In genomic region chr16:89478576-89479221, GRCh38 we compare ENCODE assay signal across 13 cellular contexts. TPM values are rescaled to one million over a fixed set of nuclear protein-coding genes. Genes with fewer than 3 reads are reported as not detected.
A peak's percentile ranks its signal among the peaks of the same experiment; 100 is the strongest.
DNase-seq lines count a peak whose midpoint lies in the region; ATAC-seq and TF ChIP-seq lines count a peak whose summit lies in the region.
"Had no signal": no experiment of that assay in that cellular context is flagged by ENCODE, and none has a peak within 500 bp of the region (broad histone marks: within the 10 kb centered on the region; RNA-seq: fewer than 3 reads in every experiment).

No MANE protein-coding gene starts in this region.

- ATAC-seq in gastroesophageal sphincter: no peak

- H3K79me2 ChIP-seq in mesendoderm (ENCODE audit: control insufficient read depth, insufficient read depth, low read length) (peaks cover 92% of the 10 kb centered on the region), Karpas-422 (ENCODE audit: low read length) (peaks cover 75% of the 10 kb centered on the region)

- peaks cover 34% of the 10 kb centered on the region for H3K4me1 ChIP-seq in HUES48 (ENCODE audit: control insufficient read depth, insufficient read depth, low read length)
- peaks cover 9% of the 10 kb centered on the region for H3K4me1 ChIP-seq in mesendoderm (ENCODE audit: control insufficient read depth, low read depth, low read length)
- H3K4me1 ChIP-seq in gastroesophageal sphincter: peaks cover 0 to 94% (median 38%) of the 10 kb centered on the region in 3 donors
- peaks cover 30% of the 10 kb centered on the region for H3K4me1 ChIP-seq in Karpas-422 (ENCODE audit: low read length)

- H2AK5ac ChIP-seq in mesendoderm (ENCODE audit: low read length): no peak overlapping the region

- H3K23ac ChIP-seq in mesendoderm (ENCODE audit: low read length): no peak overlapping the region

- H3K4ac ChIP-seq in mesendoderm (ENCODE audit: low read depth, low read length): no peak overlapping the region

- no peaks in the 10 kb centered on the region for H3K9me2 ChIP-seq in Karpas-422 (replicated peaks; ENCODE audit: insufficient read depth, low read length)

- no peaks in the 10 kb centered on the region for H3K36me3 ChIP-seq in HUES48 (ENCODE audit: control insufficient read depth, insufficient read depth, low read length)
- no peaks in the 10 kb centered on the region for H3K36me3 ChIP-seq in mesendoderm (ENCODE audit: control insufficient read depth, insufficient read depth, low read length)
- no peaks in the 10 kb centered on the region for H3K36me3 ChIP-seq in gastroesophageal sphincter
- no peaks in the 10 kb centered on the region for H3K36me3 ChIP-seq in Karpas-422 (ENCODE audit: insufficient read depth, low read length)
- H3K36me3 ChIP-seq: lower lobe of right lung, tibial nerve, WERI-Rb-1 had no signal

- H4K8ac ChIP-seq in mesendoderm (ENCODE audit: low read depth, low read length): no peak overlapping the region

- DNase-seq in AG20443 (ENCODE audit: low spot score): peak; percentile 69
- DNase-seq in astrocyte of the hippocampus (ENCODE audit: low read depth, low spot score): peak; percentile 80
- DNase-seq in mesendoderm: peak; percentile 95
- DNase-seq in Karpas-422: no peak
- DNase-seq in foreskin melanocyte: no peak
- no peak for DNase-seq in NCI-H1436 (lab: John Stamatoyannopoulos, UW)
- DNase-seq: DMS79, lower lobe of right lung, NCI-H345, WERI-Rb-1 had no signal

- no peaks in the 10 kb centered on the region for H3K9me3 ChIP-seq in HUES48 (ENCODE audit: control insufficient read depth, insufficient read depth, low read length)
- no peaks in the 10 kb centered on the region for H3K9me3 ChIP-seq in gastroesophageal sphincter
- H3K9me3 ChIP-seq in Karpas-422 (ENCODE audit: low read length): no peaks in the 10 kb centered on the region
- H3K9me3 ChIP-seq: lower lobe of right lung, tibial nerve had no signal

- no peak overlapping the region for H2BK120ac ChIP-seq in mesendoderm (ENCODE audit: low read depth, low read length)

- H4K20me1 ChIP-seq in Karpas-422 (ENCODE audit: insufficient read depth, low read depth, low read length): peaks cover 82% of the 10 kb centered on the region

- H3K4me2 ChIP-seq in mesendoderm (ENCODE audit: low read length) (no peak overlapping the region), Karpas-422 (ENCODE audit: low read depth, low read length, poor library complexity, severe bottlenecking) (no peak overlapping the region)

- H3K4me3 ChIP-seq in HUES48 (ENCODE audit: low read depth, low read length) (no peak overlapping the region), mesendoderm (ENCODE audit: low read length) (no peak overlapping the region), gastroesophageal sphincter (no peak overlapping the region), Karpas-422 (ENCODE audit: low read length) (no peak overlapping the region)
- H3K4me3 ChIP-seq: lower lobe of right lung, tibial nerve had no signal

- TF ChIP-seq CTCF in gastroesophageal sphincter (IDR thresholded peaks at IDR 0.05): no peak

- H3K9ac ChIP-seq in HUES48 (ENCODE audit: low read depth, low read length) (no peak overlapping the region), mesendoderm (ENCODE audit: low read length) (no peak overlapping the region), Karpas-422 (ENCODE audit: low read length) (no peak overlapping the region)

- no peak overlapping the region for H2BK5ac ChIP-seq in mesendoderm (ENCODE audit: low read length)

- H3K56ac ChIP-seq in mesendoderm (ENCODE audit: low read length): no peak overlapping the region

- no peak overlapping the region for H3K18ac ChIP-seq in mesendoderm (ENCODE audit: low read length)

- H3K27me3 ChIP-seq in HUES48 (ENCODE audit: control insufficient read depth, insufficient read depth, low read length) (no peaks in the 10 kb centered on the region), mesendoderm (ENCODE audit: insufficient read depth, low read length, poor library complexity) (no peaks in the 10 kb centered on the region), gastroesophageal sphincter (no peaks in the 10 kb centered on the region), Karpas-422 (ENCODE audit: low read length) (no peaks in the 10 kb centered on the region)
- H3K27me3 ChIP-seq: tibial nerve had no signal

- TF ChIP-seq POLR2A in gastroesophageal sphincter (IDR thresholded peaks at IDR 0.05): no peak

- no CpG with 5 or more reads among the region's 14 CpGs for WGBS in mesendoderm (ENCODE audit: extremely low coverage, insufficient coverage, low lambda C conversion rate)
- WGBS in gastroesophageal sphincter (ENCODE audit: low coverage in 1 of 2), 2 donors: 75 to 89% methylated on average over 4 to 13 of the region's 14 CpGs

- no peak overlapping the region for H4K5ac ChIP-seq in mesendoderm (ENCODE audit: low read length)

- H3K79me1 ChIP-seq in mesendoderm (ENCODE audit: low read length): peaks cover 12% of the 10 kb centered on the region

- no peak for TF ChIP-seq EP300 in gastroesophageal sphincter (IDR thresholded peaks at IDR 0.05)

- no peak overlapping the region for H2BK15ac ChIP-seq in mesendoderm (replicated peaks; ENCODE audit: low read depth)

- H2AFZ ChIP-seq in Karpas-422 (ENCODE audit: low read length): no peak overlapping the region

- H3K27ac ChIP-seq in HUES48 (ENCODE audit: low read depth, low read length) (peak overlapping the region; percentile 36), mesendoderm (ENCODE audit: low read depth, low read length) (no peak overlapping the region), gastroesophageal sphincter (no peak overlapping the region), Karpas-422 (ENCODE audit: low read length) (no peak overlapping the region)
- H3K27ac ChIP-seq: lower lobe of right lung, tibial nerve, WERI-Rb-1 had no signal

RNA-seq across cellular contexts. Expression of gene ANKRD11, which starts 11.7 kb away (rescaled TPM):
- polyA plus RNA-seq in mesendoderm (2013, experiment 1 of 2): 92.2 TPM
- 93.3 TPM for polyA plus RNA-seq in mesendoderm (2013, experiment 2 of 2)
- 100 to 1,000 TPM in 2 of 4 donors, 10 to 100 TPM in 2; 67.0 to 107 (median 88.9) TPM for total RNA-seq in gastroesophageal sphincter
- 28.5 and 29.9 TPM in 2 replicates for total RNA-seq in Karpas-422 (2014; rRNA removed; shearing (Covaris generic); ENCODE audit: low replicate concordance)

RNA-seq across cellular contexts. Expression of gene SPG7, which starts 29.5 kb away (rescaled TPM):
- polyA plus RNA-seq in mesendoderm (2013, experiment 1 of 2): 34.3 TPM
- polyA plus RNA-seq in mesendoderm (2013, experiment 2 of 2): 33.7 TPM
- total RNA-seq in gastroesophageal sphincter: 100 to 1,000 TPM in 2 of 4 donors, 10 to 100 TPM in 2; 80.9 to 160 (median 98.2) TPM
- 44.6 and 74.8 TPM in 2 replicates for total RNA-seq in Karpas-422 (2014; rRNA removed; shearing (Covaris generic); ENCODE audit: low replicate concordance)

Comparison
In these comparisons a context has a peak if more than half of its experiments do, and no peak if none do; other contexts are left out.
1. DNase-seq: peak in AG20443 (single experiment), astrocyte of the hippocampus (single experiment) and mesendoderm (single experiment); none in Karpas-422 (single experiment), foreskin melanocyte (single experiment) and NCI-H1436 (single experiment).